ENCODE assay signal across 1 cellular context in genomic region chr5:122150128-122150685, GRCh38.
TF ChIP-seq lines count a peak whose summit lies in the region.

No MANE protein-coding gene starts in this region.

TF ChIP-seq in SK-N-SH, 30 proteins besides CTCF, POLR2A, EP300 and RAD21 (continued from another document):
- TF ChIP-seq ELF1 (IDR thresholded peaks at IDR 0.05) (no peak), TCF12 (IDR thresholded peaks at IDR 0.05) (peak; percentile 51; the same call in 1 of the 2 replicates), RXRA (IDR thresholded peaks at IDR 0.05; ENCODE audit: borderline replicate concordance, low read depth) (no peak), PBX3 (IDR thresholded peaks at IDR 0.05) (peak; percentile 85), IRF3 (IDR thresholded peaks at IDR 0.05; ENCODE audit: low read depth, low read length) (no peak), NFIC (IDR thresholded peaks at IDR 0.05; ENCODE audit: borderline replicate concordance) (peak; percentile 58; the same call in 1 of the 2 replicates), FOXJ3 (CRISPR knock-in tag; IDR thresholded peaks at IDR 0.05) (no peak), USF1 (IDR thresholded peaks at IDR 0.05; ENCODE audit: borderline replicate concordance, low read depth) (no peak), ZBTB33 (IDR thresholded peaks at IDR 0.05; ENCODE audit: borderline replicate concordance, low read depth) (no peak), REST (IDR thresholded peaks at IDR 0.05; ENCODE audit: low read depth, low read length) (0 out of 2 replicates have a peak, but pooled peaks have one; percentile 49)
